17 cellular contexts compared by ENCODE assay signal in the genomic region with DNA sequence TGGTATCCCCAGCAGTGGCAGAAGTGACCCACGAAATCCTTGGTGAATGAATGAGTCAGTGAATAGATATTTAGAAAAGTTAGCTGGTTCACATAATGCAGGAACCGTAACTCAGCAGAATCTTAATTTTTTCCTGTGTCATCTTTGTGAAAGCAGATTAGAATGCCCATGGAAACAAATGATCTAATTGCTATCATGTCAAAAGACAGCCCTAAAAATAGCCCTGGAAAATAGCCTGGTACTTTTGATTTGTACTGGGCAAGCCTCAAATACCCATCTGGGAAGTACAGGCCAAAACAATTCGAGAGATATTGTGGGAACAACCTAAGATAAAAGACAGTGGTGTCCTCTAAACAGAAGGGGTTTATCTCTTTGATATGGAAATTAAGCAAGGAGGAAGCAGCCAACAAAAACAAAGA. TPM values are rescaled to one million over a fixed set of nuclear protein-coding genes. Genes with fewer than 3 reads are reported as not detected.
DNase-seq lines count a peak whose midpoint lies in the region; ATAC-seq lines count a peak whose summit lies in the region.
"Had no signal": no experiment of that assay in that cellular context is flagged by ENCODE, and none has a peak within 500 bp of the region (broad histone marks: within the 10 kb centered on the region; RNA-seq: fewer than 3 reads in every experiment).

No MANE protein-coding gene starts in this region.

- H3K27me3 Mint-ChIP-seq in stimulated activated memory B cell treated with anti-CD40 and anti-IgM and Interleukin-4, amounts not matched to agents 10 μg/mL and 1 μg/mL and 100 μg/mL, for 72 hours = peaks cover 25% of the 10 kb centered on the region

- H3K9me3 Mint-ChIP-seq in stimulated activated memory B cell treated with anti-CD40 and anti-IgM and Interleukin-4, amounts not matched to agents 10 μg/mL and 1 μg/mL and 100 μg/mL, for 72 hours = no peaks in the 10 kb centered on the region
- H3K9me3 Mint-ChIP-seq: activated T-cell treated with anti-CD3 and anti-CD28 coated beads, Interleukin-2, amount 50 U/mL, for 24 hours; CD8-positive, alpha-beta T cell had no signal

- peak; percentile 64 for DNase-seq in GM23248
- DNase-seq in amniotic epithelial cell (ENCODE audit: low read depth) = peak; percentile 17
- no peak for DNase-seq in left cardiac atrium
- peak; percentile 34 for DNase-seq in pons (ENCODE audit: low spot score)
- DNase-seq in NCI-H1436 treated with DMSO at 0.1 percent for 48 hours (lab: John Stamatoyannopoulos, UW) = no peak
- DNase-seq in dermis blood vessel endothelial cell = no peak
- DNase-seq: activated T-cell treated with anti-CD3 and anti-CD28 coated beads, Interleukin-2, amount 50 U/mL, for 24 hours; body of pancreas; CD8-positive, alpha-beta T cell; esophagus squamous epithelium; HCEC 1CT; Kasumi-1; mammary epithelial cell; uterus had no signal

- WGBS in GM23248 (ENCODE audit: low coverage in 1 of 2, low lambda C conversion rate in 2 of 2, missing lambda C conversion rate in 2 of 2), 2 experiments = 11 to 13% methylated on average over 3 of the region's 3 CpGs

- H3K9me3 ChIP-seq in GM23248 (ENCODE audit: low read depth) = no peaks in the 10 kb centered on the region
- H3K9me3 ChIP-seq: body of pancreas, esophagus squamous epithelium, uterus had no signal

- H3K4me3 Mint-ChIP-seq in stimulated activated memory B cell treated with anti-CD40 and anti-IgM and Interleukin-4, amounts not matched to agents 10 μg/mL and 1 μg/mL and 100 μg/mL, for 72 hours = no peak overlapping the region
- H3K4me3 Mint-ChIP-seq: activated T-cell treated with anti-CD3 and anti-CD28 coated beads, Interleukin-2, amount 50 U/mL, for 24 hours; CD8-positive, alpha-beta T cell had no signal

- no peak overlapping the region for H2AFZ ChIP-seq in GM23248

- H3K4me1 ChIP-seq in GM23248 (ENCODE audit: insufficient read depth) = peaks cover 7% of the 10 kb centered on the region; the same call in 1 of the 2 replicates
- H3K4me1 ChIP-seq: body of pancreas, uterus had no signal

- no peak overlapping the region for H3K4me3 ChIP-seq in GM23248
- H3K4me3 ChIP-seq: body of pancreas, esophagus squamous epithelium, skin epidermis, uterus had no signal

- no peak overlapping the region for H3K9ac ChIP-seq in GM23248

- H3K27me3 ChIP-seq in GM23248 (replicated peaks; ENCODE audit: insufficient read depth) = peaks cover 6% of the 10 kb centered on the region; the same call in 1 of the 2 replicates
- H3K27me3 ChIP-seq: body of pancreas, uterus had no signal

- H4K20me1 ChIP-seq in GM23248 (ENCODE audit: insufficient read depth) = no peaks in the 10 kb centered on the region

- intact Hi-C loops in left cardiac atrium (cut with DNase I) = no loop called here

- no peaks in the 10 kb centered on the region for H3F3A ChIP-seq in GM23248 (ENCODE audit: insufficient read depth)

- H3K79me2 ChIP-seq in GM23248 (ENCODE audit: insufficient read depth) = no peaks in the 10 kb centered on the region

- no peak overlapping the region for H3K27ac ChIP-seq in GM23248
- H3K27ac ChIP-seq: body of pancreas, esophagus squamous epithelium, skin epidermis, uterus had no signal

- H3K4me2 ChIP-seq in GM23248 (ENCODE audit: unreplicated experiment) = peak overlapping the region; percentile 39

- no peaks in the 10 kb centered on the region for H3K36me3 Mint-ChIP-seq in stimulated activated memory B cell treated with anti-CD40 and anti-IgM and Interleukin-4, amounts not matched to agents 10 μg/mL and 1 μg/mL and 100 μg/mL, for 72 hours
- H3K36me3 Mint-ChIP-seq: CD8-positive, alpha-beta T cell had no signal

- peak; percentile 83 to 90 for ATAC-seq in left cardiac atrium
- ATAC-seq in GM19452 (IDR thresholded peaks at IDR 0.05; ENCODE audit: unreplicated experiment) = no peak
- ATAC-seq in stimulated activated memory B cell treated with anti-CD40 and anti-IgM and Interleukin-4, amounts not matched to agents 10 μg/mL and 1 μg/mL and 100 μg/mL, for 72 hours = no peak
- ATAC-seq: body of pancreas; CD8-positive, alpha-beta T cell had no signal

- H3K36me3 ChIP-seq in GM23248 (ENCODE audit: low read depth) = no peaks in the 10 kb centered on the region
- H3K36me3 ChIP-seq: esophagus squamous epithelium, uterus had no signal

- no peak overlapping the region for H3K27ac Mint-ChIP-seq in stimulated activated memory B cell treated with anti-CD40 and anti-IgM and Interleukin-4, amounts not matched to agents 10 μg/mL and 1 μg/mL and 100 μg/mL, for 72 hours
- H3K27ac Mint-ChIP-seq: activated T-cell treated with anti-CD3 and anti-CD28 coated beads, Interleukin-2, amount 50 U/mL, for 24 hours; CD8-positive, alpha-beta T cell had no signal

- in situ Hi-C loops in GM23248 (cut with MboI) = no loop called here

- no peaks in the 10 kb centered on the region for H3K4me1 Mint-ChIP-seq in stimulated activated memory B cell treated with anti-CD40 and anti-IgM and Interleukin-4, amounts not matched to agents 10 μg/mL and 1 μg/mL and 100 μg/mL, for 72 hours

- no peaks in the 10 kb centered on the region for H3K9me2 ChIP-seq in GM23248 (ENCODE audit: insufficient read depth)

RNA-seq across cellular contexts. Expression of gene FYB2, which starts 21.1 kb away (rescaled TPM):
- total RNA-seq in GM23248 (2014; rRNA removed; shearing (Covaris generic)) = not detected in 2 replicates
- not detected in 2 replicates for polyA plus RNA-seq in GM23248 (2016; fragmentation: Nextera tagmentation; extraction: Ambion mirVana)
- total RNA-seq in left cardiac atrium (1 to 10 TPM in 1 of 2 donors, under 1 TPM in 1; 0.97 to 1.9 TPM), dermis blood vessel endothelial cell (not detected in 2 replicates)
- total RNA-seq: CD8-positive, alpha-beta T cell; mammary epithelial cell had no signal
- polyA plus RNA-seq: mammary epithelial cell had no signal

RNA-seq across cellular contexts. Expression of gene C8A, which starts 56.5 kb away (rescaled TPM):
- total RNA-seq in GM23248 (2014; rRNA removed; shearing (Covaris generic)) = not detected in 2 replicates
- not detected in 2 replicates for polyA plus RNA-seq in GM23248 (2016; fragmentation: Nextera tagmentation; extraction: Ambion mirVana)
- total RNA-seq in left cardiac atrium (not detected), dermis blood vessel endothelial cell (not detected in 2 replicates)
- total RNA-seq: body of pancreas; CD8-positive, alpha-beta T cell; esophagus squamous epithelium; mammary epithelial cell; uterus had no signal
- polyA plus RNA-seq: mammary epithelial cell had no signal

Comparison
In these comparisons a context has a peak if more than half of its experiments do, and no peak if none do; other contexts are left out.
1. DNase-seq: peak in GM23248 (single experiment), amniotic epithelial cell (single experiment) and pons (single experiment); none in left cardiac atrium (single experiment), NCI-H1436 treated with DMSO at 0.1 percent for 48 hours (single experiment) and dermis blood vessel endothelial cell (single experiment).
2. ATAC-seq: peak in left cardiac atrium (2 of 2); none in GM19452 (single experiment) and stimulated activated memory B cell treated with anti-CD40 and anti-IgM and Interleukin-4, amounts not matched to agents 10 μg/mL and 1 μg/mL and 100 μg/mL, for 72 hours (single experiment).